10 cellular contexts compared by ENCODE assay signal in genomic region chr3:186152889-186153292, GRCh38. TPM values are rescaled to one million over a fixed set of nuclear protein-coding genes. Genes with fewer than 3 reads are reported as not detected.
A peak's percentile ranks its signal among the peaks of the same experiment; 100 is the strongest.
DNase-seq lines count a peak whose midpoint lies in the region; ATAC-seq and TF ChIP-seq lines count a peak whose summit lies in the region.
"Had no signal": no experiment of that assay in that cellular context is flagged by ENCODE, and none has a peak within 500 bp of the region (broad histone marks: within the 10 kb centered on the region; RNA-seq: fewer than 3 reads in every experiment).

No MANE protein-coding gene starts in this region.

- DNase-seq in GM12864 (ENCODE audit: low read depth) (peak; percentile 71), GM20000 (ENCODE audit: low spot score) (peak; percentile 73), HPDE6-E6E7 (ENCODE audit: extremely low spot score) (no peak), smooth muscle cell (lab: John Stamatoyannopoulos, UW; ENCODE audit: unreplicated experiment) (no peak), NCI-H748 (lab: John Stamatoyannopoulos, UW; ENCODE audit: unreplicated experiment) (no peak)
- DNase-seq in effector memory CD4-positive, alpha-beta T cell = no peak
- DNase-seq: DMS53 had no signal

- peaks cover 23% of the 10 kb centered on the region for H3K27me3 Mint-ChIP-seq in activated T-helper 17 cell treated with anti-CD3 and anti-CD28 coated beads, Interleukin-2, amount 50 U/mL, for 72 hours

- H3K9ac ChIP-seq in smooth muscle cell (ENCODE audit: low read depth) = no peak overlapping the region

- no peaks in the 10 kb centered on the region for H3F3A ChIP-seq in smooth muscle cell (ENCODE audit: low read depth)

- H3K4me1 ChIP-seq in effector memory CD4-positive, alpha-beta T cell (ENCODE audit: control insufficient read depth, insufficient read depth, low read length, poor library complexity, severe bottlenecking) = no peaks in the 10 kb centered on the region
- no peaks in the 10 kb centered on the region for H3K4me1 ChIP-seq in smooth muscle cell (ENCODE audit: low read depth)

- H4K20me1 ChIP-seq in smooth muscle cell (ENCODE audit: low read depth) = no peaks in the 10 kb centered on the region

- peak; percentile 94 for ATAC-seq in HG03342 (IDR thresholded peaks at IDR 0.05; ENCODE audit: unreplicated experiment)
- peak; percentile 60 for ATAC-seq in activated T-helper 17 cell treated with anti-CD3 and anti-CD28 coated beads, Interleukin-2, amount 50 U/mL, for 72 hours (replicated peaks)
- ATAC-seq: esophagus mucosa had no signal

- no peak overlapping the region for H2AFZ ChIP-seq in smooth muscle cell (ENCODE audit: low read depth)

- H3K27ac Mint-ChIP-seq in activated T-helper 17 cell treated with anti-CD3 and anti-CD28 coated beads, Interleukin-2, amount 50 U/mL, for 72 hours = no peak overlapping the region

- H3K4me2 ChIP-seq in smooth muscle cell = no peak overlapping the region

- TF ChIP-seq CTCF in GM12864 (IDR thresholded peaks at IDR 0.05; ENCODE audit: low read depth, low read length, missing control alignments) = no peak
- no peak for TF ChIP-seq CTCF in GM20000 (IDR thresholded peaks at IDR 0.05; ENCODE audit: extremely low read depth, missing control alignments)
- no peak for TF ChIP-seq CTCF in smooth muscle cell (IDR thresholded peaks at IDR 0.05; ENCODE audit: borderline replicate concordance, insufficient read depth, poor library complexity, severe bottlenecking)

- peaks cover 6% of the 10 kb centered on the region for H3K27me3 ChIP-seq in effector memory CD4-positive, alpha-beta T cell (replicated peaks; ENCODE audit: control insufficient read depth, insufficient read depth, low read length, poor library complexity, severe bottlenecking)
- no peaks in the 10 kb centered on the region for H3K27me3 ChIP-seq in smooth muscle cell (ENCODE audit: low read depth)

- H3K4me1 Mint-ChIP-seq in activated T-helper 17 cell treated with anti-CD3 and anti-CD28 coated beads, Interleukin-2, amount 50 U/mL, for 72 hours = peaks cover 6% of the 10 kb centered on the region

- no peaks in the 10 kb centered on the region for H3K36me3 Mint-ChIP-seq in activated T-helper 17 cell treated with anti-CD3 and anti-CD28 coated beads, Interleukin-2, amount 50 U/mL, for 72 hours (ENCODE audit: low read depth)

- H3K4me3 ChIP-seq in GM12864 (ENCODE audit: low read depth, low read length) (no peak overlapping the region), smooth muscle cell (no peak overlapping the region)
- H3K4me3 ChIP-seq in effector memory CD4-positive, alpha-beta T cell (ENCODE audit: insufficient read depth, low read depth, low read length, poor library complexity, severe bottlenecking) = no peak overlapping the region

- no peaks in the 10 kb centered on the region for H3K9me3 ChIP-seq in effector memory CD4-positive, alpha-beta T cell (ENCODE audit: control insufficient read depth, low read length)
- no peaks in the 10 kb centered on the region for H3K9me3 ChIP-seq in smooth muscle cell (replicated peaks; ENCODE audit: low read depth)

- WGBS in smooth muscle cell (ENCODE audit: low lambda C conversion rate) = 92% methylated on average over 9 of the region's 9 CpGs

- no peaks in the 10 kb centered on the region for H3K36me3 ChIP-seq in effector memory CD4-positive, alpha-beta T cell (ENCODE audit: control insufficient read depth, insufficient read depth, low read length)
- H3K36me3 ChIP-seq in smooth muscle cell (ENCODE audit: low read depth) = no peaks in the 10 kb centered on the region

- H3K4me3 Mint-ChIP-seq in activated T-helper 17 cell treated with anti-CD3 and anti-CD28 coated beads, Interleukin-2, amount 50 U/mL, for 72 hours = no peak overlapping the region

- H3K79me2 ChIP-seq in smooth muscle cell (ENCODE audit: low read depth) = no peaks in the 10 kb centered on the region

- H3K9me3 Mint-ChIP-seq in activated T-helper 17 cell treated with anti-CD3 and anti-CD28 coated beads, Interleukin-2, amount 50 U/mL, for 72 hours = no peaks in the 10 kb centered on the region

- no peak overlapping the region for H3K27ac ChIP-seq in effector memory CD4-positive, alpha-beta T cell (ENCODE audit: insufficient read depth, low read length, poor library complexity, severe bottlenecking)
- H3K27ac ChIP-seq in smooth muscle cell (ENCODE audit: low read depth) = no peak overlapping the region

RNA-seq across cellular contexts. Expression of gene ETV5, which starts 44.0 kb away (rescaled TPM):
- total RNA-seq in activated T-helper 17 cell treated with anti-CD3 and anti-CD28 coated beads, Interleukin-2, amount 50 U/mL, for 72 hours = 1 to 10 TPM in 1 of 2 donors, under 1 TPM in 1; 0.99 to 1.2 TPM
- total RNA-seq in smooth muscle cell = 29.8 and 51.8 TPM in 2 replicates
- polyA plus RNA-seq in smooth muscle cell = 23.3 and 32.6 TPM in 2 replicates

Comparison
In these comparisons a context has a peak if more than half of its experiments do, and no peak if none do; other contexts are left out.
1. DNase-seq: peak in GM12864 (single experiment) and GM20000 (single experiment); none in effector memory CD4-positive, alpha-beta T cell (0 of 3), HPDE6-E6E7 (single experiment), smooth muscle cell (single experiment) and NCI-H748 (single experiment).
2. RNA of gene ETV5, which starts 44.0 kb away (total RNA-seq): 29.8 to 51.8 TPM in smooth muscle cell; 0.99 to 1.2 TPM in activated T-helper 17 cell treated with anti-CD3 and anti-CD28 coated beads, Interleukin-2, amount 50 U/mL, for 72 hours; every median in the first group is over 10 times any median in the second.